1 cellular context compared by ENCODE assay signal in genomic region chr5:173311818-173312585, GRCh38.
TF ChIP-seq lines count a peak whose summit lies in the region.

No MANE protein-coding gene starts in this region.

TF ChIP-seq in IMR-90, 13 proteins besides CTCF, POLR2A, EP300 and RAD21 (continued from another document):
- no peak for TF ChIP-seq MAZ (IDR thresholded peaks at IDR 0.05; ENCODE audit: borderline replicate concordance, low read depth, low read length)
- no peak for TF ChIP-seq BHLHE40 (IDR thresholded peaks at IDR 0.05; ENCODE audit: low read depth, low read length)
- no peak for TF ChIP-seq MAFK (IDR thresholded peaks at IDR 0.05; ENCODE audit: low read depth, low read length)
- TF ChIP-seq, protein P1, sequence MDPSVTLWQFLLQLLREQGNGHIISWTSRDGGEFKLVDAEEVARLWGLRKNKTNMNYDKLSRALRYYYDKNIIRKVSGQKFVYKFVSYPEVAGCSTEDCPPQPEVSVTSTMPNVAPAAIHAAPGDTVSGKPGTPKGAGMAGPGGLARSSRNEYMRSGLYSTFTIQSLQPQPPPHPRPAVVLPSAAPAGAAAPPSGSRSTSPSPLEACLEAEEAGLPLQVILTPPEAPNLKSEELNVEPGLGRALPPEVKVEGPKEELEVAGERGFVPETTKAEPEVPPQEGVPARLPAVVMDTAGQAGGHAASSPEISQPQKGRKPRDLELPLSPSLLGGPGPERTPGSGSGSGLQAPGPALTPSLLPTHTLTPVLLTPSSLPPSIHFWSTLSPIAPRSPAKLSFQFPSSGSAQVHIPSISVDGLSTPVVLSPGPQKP (IDR thresholded peaks at IDR 0.05; ENCODE audit: borderline replicate concordance, low read depth, low read length): no peak
- no peak for TF ChIP-seq CHD1 (IDR thresholded peaks at IDR 0.05; ENCODE audit: low read depth, low read length)
- TF ChIP-seq RFX5 (IDR thresholded peaks at IDR 0.05; ENCODE audit: low read depth, low read length): no peak
- TF ChIP-seq CEBPB (IDR thresholded peaks at IDR 0.05; ENCODE audit: low read depth, low read length): no peak
- no peak for TF ChIP-seq RCOR1 (IDR thresholded peaks at IDR 0.05; ENCODE audit: insufficient replicate concordance, low read length)
- TF ChIP-seq SMC3 (IDR thresholded peaks at IDR 0.05; ENCODE audit: low read depth, low read length): no peak
- TF ChIP-seq, protein P2, sequence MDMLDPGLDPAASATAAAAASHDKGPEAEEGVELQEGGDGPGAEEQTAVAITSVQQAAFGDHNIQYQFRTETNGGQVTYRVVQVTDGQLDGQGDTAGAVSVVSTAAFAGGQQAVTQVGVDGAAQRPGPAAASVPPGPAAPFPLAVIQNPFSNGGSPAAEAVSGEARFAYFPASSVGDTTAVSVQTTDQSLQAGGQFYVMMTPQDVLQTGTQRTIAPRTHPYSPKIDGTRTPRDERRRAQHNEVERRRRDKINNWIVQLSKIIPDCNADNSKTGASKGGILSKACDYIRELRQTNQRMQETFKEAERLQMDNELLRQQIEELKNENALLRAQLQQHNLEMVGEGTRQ (IDR thresholded peaks at IDR 0.05; ENCODE audit: low read depth, low read length): no peak
